Comparison of ENCODE assay signal across 28 cellular contexts in genomic region chr1:185911978-185912377, GRCh38.
"Had no signal": no experiment of that assay in that cellular context is flagged by ENCODE, and none has a peak within 500 bp of the region (broad histone marks: within the 10 kb centered on the region; RNA-seq: fewer than 3 reads in every experiment).

No MANE protein-coding gene starts in this region.

- H3K27ac Mint-ChIP-seq: activated CD4-positive, alpha-beta memory T cell treated with anti-CD3 and anti-CD28 coated beads for 36 hours; activated CD4-positive, alpha-beta T cell treated with anti-CD3 and anti-CD28 coated beads for 36 hours; activated naive CD4-positive, alpha-beta T cell treated with anti-CD3 and anti-CD28 coated beads for 36 hours; activated naive CD4-positive, alpha-beta T cell treated with anti-CD3 and anti-CD28 coated beads, Interleukin-2, amount 50 U/mL, for 72 hours; activated T-helper 1 cell treated with anti-CD3 and anti-CD28 coated beads, Interleukin-12 subunit alpha, Interleukin-12 subunit beta, Interleukin-2, Interleukin-4 antibody, amounts not matched to agents 30 ng/mL and 10 ng/mL and 1 ng/mL, durations not matched to agents 14 hours and 24 hours and 36 hours; T-helper 1 cell treated with Interleukin-12 subunit alpha and Interleukin-12 subunit beta and Interleukin-4 antibody, amounts not matched to agents 30 μg/mL and 1 μg/mL, for 36 hours; T-helper 2 cell treated with Interferon-gamma antibody and Interleukin-4, amounts not matched to agents 5 μg/mL and 100 μg/mL, for 36 hours had no signal

- H3K4me1 ChIP-seq: adrenal gland, body of pancreas, breast epithelium, SJCRH30 had no signal

- H3K36me3 Mint-ChIP-seq: activated CD4-positive, alpha-beta memory T cell treated with anti-CD3 and anti-CD28 coated beads for 36 hours; activated naive CD4-positive, alpha-beta T cell treated with anti-CD3 and anti-CD28 coated beads, Interleukin-2, amount 50 U/mL, for 72 hours had no signal

- H3K9me3 Mint-ChIP-seq: activated CD4-positive, alpha-beta memory T cell treated with anti-CD3 and anti-CD28 coated beads for 36 hours; activated naive CD4-positive, alpha-beta T cell treated with anti-CD3 and anti-CD28 coated beads for 36 hours; activated naive CD4-positive, alpha-beta T cell treated with anti-CD3 and anti-CD28 coated beads, Interleukin-2, amount 50 U/mL, for 72 hours; activated T-cell treated with anti-CD3 and anti-CD28 coated beads, Interleukin-2, amount 50 U/mL, for 4 hours; activated T-helper 1 cell treated with anti-CD3 and anti-CD28 coated beads, Interleukin-12 subunit alpha, Interleukin-12 subunit beta, Interleukin-2, Interleukin-4 antibody, amounts not matched to agents 30 ng/mL and 10 ng/mL and 1 ng/mL, durations not matched to agents 14 hours and 24 hours and 36 hours; T-helper 1 cell treated with Interleukin-12 subunit alpha and Interleukin-12 subunit beta and Interleukin-4 antibody, amounts not matched to agents 30 μg/mL and 1 μg/mL, for 36 hours; T-helper 2 cell treated with Interferon-gamma antibody and Interleukin-4, amounts not matched to agents 5 μg/mL and 100 μg/mL, for 36 hours had no signal

- H3K4me1 Mint-ChIP-seq: activated CD4-positive, alpha-beta T cell treated with anti-CD3 and anti-CD28 coated beads for 36 hours had no signal

- H3K4me2 ChIP-seq: SK-N-SH had no signal

- H3K4me3 Mint-ChIP-seq: activated CD4-positive, alpha-beta memory T cell treated with anti-CD3 and anti-CD28 coated beads for 36 hours; activated CD4-positive, alpha-beta T cell treated with anti-CD3 and anti-CD28 coated beads for 36 hours; activated naive CD4-positive, alpha-beta T cell treated with anti-CD3 and anti-CD28 coated beads for 36 hours; activated T-cell treated with anti-CD3 and anti-CD28 coated beads, Interleukin-2, amount 50 U/mL, for 4 hours; activated T-helper 1 cell treated with anti-CD3 and anti-CD28 coated beads, Interleukin-12 subunit alpha, Interleukin-12 subunit beta, Interleukin-2, Interleukin-4 antibody, amounts not matched to agents 30 ng/mL and 10 ng/mL and 1 ng/mL, durations not matched to agents 14 hours and 24 hours and 36 hours; T-helper 1 cell treated with Interleukin-12 subunit alpha and Interleukin-12 subunit beta and Interleukin-4 antibody, amounts not matched to agents 30 μg/mL and 1 μg/mL, for 36 hours; T-helper 2 cell treated with Interferon-gamma antibody and Interleukin-4, amounts not matched to agents 5 μg/mL and 100 μg/mL, for 36 hours had no signal

- H3K36me3 ChIP-seq: adrenal gland, breast epithelium, SJCRH30 had no signal

- ATAC-seq: activated CD4-positive, alpha-beta T cell treated with anti-CD3 and anti-CD28 coated beads for 36 hours; activated CD4-positive, CD25-positive, alpha-beta regulatory T cell treated with anti-CD3 and anti-CD28 coated beads, Interleukin-2, amount 50 U/mL, for 24 hours; activated naive CD4-positive, alpha-beta T cell treated with anti-CD3 and anti-CD28 coated beads, Interleukin-2, amount 50 U/mL, for 72 hours; activated T-cell treated with anti-CD3 and anti-CD28 coated beads, Interleukin-2, amount 50 U/mL, for 4 hours; body of pancreas; Panc1 had no signal

- DNase-seq: activated CD4-positive, alpha-beta memory T cell treated with anti-CD3 and anti-CD28 coated beads for 36 hours; activated CD4-positive, alpha-beta T cell treated with anti-CD3 and anti-CD28 coated beads for 36 hours; activated CD4-positive, alpha-beta T cell treated with anti-CD3 and anti-CD28 coated beads, Interleukin-2, amount 50 U/mL, for 1 hour; activated CD8-positive, alpha-beta memory T cell treated with anti-CD3 and anti-CD28 coated beads, Interleukin-2, amount 50 U/mL, for 4 hours; activated gamma-delta T cell treated with Interleukin-2 at 50 U/mL for 16 hours; activated naive CD4-positive, alpha-beta T cell treated with anti-CD3 and anti-CD28 coated beads for 36 hours; activated T-cell treated with anti-CD3 and anti-CD28 coated beads for 4 hours; activated T-cell treated with anti-CD3 and anti-CD28 coated beads, Interleukin-2, amount 50 U/mL, for 4 hours; adrenal gland; body of pancreas; MM.1S; MV-4-11; NCI-H1092; NCI-H1436 treated with DMSO at 0.1 percent for 48 hours; NCI-H1694 treated with DMSO at 0.1 percent for 48 hours; NCI-H2029; NCI-H345; NCI-H524 treated with DMSO at 0.1 percent for 48 hours; SHP77; SJCRH30; SK-N-SH had no signal

- H3K9ac ChIP-seq: SK-N-SH had no signal

- H3K4me3 ChIP-seq: adrenal gland, body of pancreas, breast epithelium, SJCRH30 had no signal

- H3K9me3 ChIP-seq: adrenal gland, body of pancreas, breast epithelium, SJCRH30, SK-N-SH had no signal

- H3K27me3 ChIP-seq: adrenal gland, body of pancreas, breast epithelium, SJCRH30 had no signal

- H3K27ac ChIP-seq: adrenal gland, body of pancreas, breast epithelium, SJCRH30 had no signal
